8 cellular contexts compared by ENCODE assay signal in genomic region chr17:69581061-69581955, GRCh38.
DNase-seq lines count a peak whose midpoint lies in the region; ATAC-seq, FAIRE-seq and TF ChIP-seq lines count a peak whose summit lies in the region.

No MANE protein-coding gene starts in this region.

- ATAC-seq in HG02884 (IDR thresholded peaks at IDR 0.05; ENCODE audit: unreplicated experiment): peak; percentile 69
- ATAC-seq in left colon: no peak

- peak; percentile 6 for DNase-seq in activated CD4-positive, alpha-beta T cell treated with anti-CD3 and anti-CD28 coated beads for 48 hours
- no peak for DNase-seq in activated CD4-positive, alpha-beta T cell treated with anti-CD3 and anti-CD28 coated beads for 1 hour
- DNase-seq in T-helper 2 cell treated with Interferon-gamma antibody and Interleukin-4, amounts not matched to agents 5 μg/mL and 100 μg/mL, for 36 hours (ENCODE audit: low spot score): peak; percentile 17
- DNase-seq in urothelium cell line (ENCODE audit: low spot score) (no peak), left colon (no peak), erythroblast (lab: John Stamatoyannopoulos, UW) (no peak)

- TF ChIP-seq POLR2A in erythroblast (IDR thresholded peaks at IDR 0.05; ENCODE audit: low read length): no peak

- no peaks in the 10 kb centered on the region for H3K36me3 Mint-ChIP-seq in T-helper 2 cell treated with Interferon-gamma antibody and Interleukin-4, amounts not matched to agents 5 μg/mL and 100 μg/mL, for 36 hours (ENCODE audit: low read depth)
- H3K36me3 Mint-ChIP-seq in nephron (ENCODE audit: low read depth): no peaks in the 10 kb centered on the region

- peak overlapping the region; percentile 83 for H3K4me3 Mint-ChIP-seq in T-helper 2 cell treated with Interferon-gamma antibody and Interleukin-4, amounts not matched to agents 5 μg/mL and 100 μg/mL, for 36 hours
- H3K4me3 Mint-ChIP-seq in nephron: peak overlapping the region in 1 of 3 experiments; percentile 31

- peak overlapping the region; percentile 59 for H3K27ac Mint-ChIP-seq in T-helper 2 cell treated with Interferon-gamma antibody and Interleukin-4, amounts not matched to agents 5 μg/mL and 100 μg/mL, for 36 hours
- H3K27ac Mint-ChIP-seq in nephron: peak overlapping the region in 2 of 3 experiments; percentile 66 to 75

- peaks cover 30% of the 10 kb centered on the region for H3K27me3 Mint-ChIP-seq in T-helper 2 cell treated with Interferon-gamma antibody and Interleukin-4, amounts not matched to agents 5 μg/mL and 100 μg/mL, for 36 hours (ENCODE audit: low read depth)
- no peaks in the 10 kb centered on the region for H3K27me3 Mint-ChIP-seq in nephron (ENCODE audit: low read depth)

- no peak for TF ChIP-seq CTCF in nephron (IDR thresholded peaks at IDR 0.05; ENCODE audit: unreplicated experiment in 3 of 3)

- peaks cover 15% of the 10 kb centered on the region for H3K4me1 Mint-ChIP-seq in T-helper 2 cell treated with Interferon-gamma antibody and Interleukin-4, amounts not matched to agents 5 μg/mL and 100 μg/mL, for 36 hours (ENCODE audit: low read depth)
- H3K4me1 Mint-ChIP-seq in nephron: peaks cover 4% of the 10 kb centered on the region

- intact Hi-C loops in left colon (cut with DNase I, micrococcal nuclease): no loop called here

- FAIRE-seq in urothelium cell line (lab: Jason Lieb, UNC): no peak

- H3K9me3 Mint-ChIP-seq in T-helper 2 cell treated with Interferon-gamma antibody and Interleukin-4, amounts not matched to agents 5 μg/mL and 100 μg/mL, for 36 hours: no peaks in the 10 kb centered on the region
- no peaks in the 10 kb centered on the region for H3K9me3 Mint-ChIP-seq in nephron

Comparison
In these comparisons a context has a peak if more than half of its experiments do, and no peak if none do; other contexts are left out.
1. DNase-seq: peak in activated CD4-positive, alpha-beta T cell treated with anti-CD3 and anti-CD28 coated beads for 48 hours (single experiment) and T-helper 2 cell treated with Interferon-gamma antibody and Interleukin-4, amounts not matched to agents 5 μg/mL and 100 μg/mL, for 36 hours (single experiment); none in activated CD4-positive, alpha-beta T cell treated with anti-CD3 and anti-CD28 coated beads for 1 hour (single experiment), urothelium cell line (single experiment), left colon (0 of 2) and erythroblast (0 of 2).